In genomic region chr2:120526997-120527945, GRCh38 we compare ENCODE assay signal across 1 cellular context.
TF ChIP-seq lines count a peak whose summit lies in the region.

No MANE protein-coding gene starts in this region.

TF ChIP-seq in HepG2, 621 proteins besides CTCF, POLR2A, EP300 and RAD21 (continued from another document):
- TF ChIP-seq ZNF280D (CRISPR knock-in tag; IDR thresholded peaks at IDR 0.05), result peak; percentile 9; the same call in 1 of the 2 replicates
